In the genomic region with DNA sequence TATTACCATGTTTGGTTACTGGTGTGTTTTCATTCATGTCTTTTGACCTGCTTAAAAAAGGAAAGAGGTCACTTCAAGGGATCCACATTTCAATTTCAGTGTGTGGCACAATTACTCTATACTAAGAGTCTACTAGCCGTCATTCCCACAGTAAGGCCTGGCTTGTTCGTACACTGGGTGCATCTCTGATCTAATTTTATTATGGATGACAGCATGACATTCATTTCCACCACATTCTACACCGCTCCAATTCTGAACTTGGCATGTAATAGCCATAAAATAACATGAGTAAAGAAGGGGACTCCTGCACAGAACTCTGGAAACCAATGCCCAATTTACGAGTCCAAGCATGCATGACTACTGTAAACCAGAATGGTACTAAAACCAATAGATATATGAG, we compare ENCODE assay signal across 18 cellular contexts. TPM values are rescaled to one million over a fixed set of nuclear protein-coding genes. Genes with fewer than 3 reads are reported as not detected.
"Had no signal": no experiment of that assay in that cellular context is flagged by ENCODE, and none has a peak within 500 bp of the region (broad histone marks: within the 10 kb centered on the region; RNA-seq: fewer than 3 reads in every experiment).

No MANE protein-coding gene starts in this region.

- H3K27ac ChIP-seq: dorsolateral prefrontal cortex had no signal

- H3K4me1 ChIP-seq: tibial nerve had no signal

- H3K9me3 ChIP-seq: tibial nerve had no signal

- H3K36me3 Mint-ChIP-seq: activated naive CD8-positive, alpha-beta T cell; natural killer cell treated with Interleukin-12 subunit alpha and Interleukin-12 subunit beta and Interleukin-15 and Interleukin-18, amount 100 ng/mL, for 72 hours had no signal

- DNase-seq: activated CD4-positive, alpha-beta T cell treated with anti-CD3 and anti-CD28 coated beads, Interleukin-2, amount 50 U/mL, for 1 hour; activated CD4-positive, CD25-positive, alpha-beta regulatory T cell; activated CD8-positive, alpha-beta memory T cell treated with anti-CD3 and anti-CD28 coated beads for 24 hours; activated gamma-delta T cell treated with Interleukin-2 at 50 U/mL for 16 hours; amygdala; dorsolateral prefrontal cortex; endodermal cell; islet precursor cell; mammary epithelial cell; right cardiac atrium; stimulated activated CD4-positive, alpha-beta T cell treated with anti-CD3 and anti-CD28 coated beads, Interleukin-12 subunit alpha, Interleukin-12 subunit beta, amount 100 ng/mL, for 4 hours; stimulated activated CD4-positive, alpha-beta T cell treated with anti-CD3 and anti-CD28 coated beads, Interleukin-2, amount 100 ng/mL, for 24 hours had no signal

- H3K4me3 Mint-ChIP-seq: activated naive CD8-positive, alpha-beta T cell; endodermal cell; natural killer cell treated with Interleukin-12 subunit alpha and Interleukin-12 subunit beta and Interleukin-15 and Interleukin-18, amount 100 ng/mL, for 72 hours had no signal

- H3K27ac Mint-ChIP-seq: activated naive CD8-positive, alpha-beta T cell; endodermal cell; natural killer cell treated with Interleukin-12 subunit alpha and Interleukin-12 subunit beta and Interleukin-15 and Interleukin-18, amount 100 ng/mL, for 72 hours had no signal

- ATAC-seq: natural killer cell treated with Interleukin-12 subunit alpha and Interleukin-12 subunit beta and Interleukin-15 and Interleukin-18, amount 100 ng/mL, for 72 hours; right cardiac atrium had no signal

- H3K36me3 ChIP-seq: tibial nerve had no signal

- H3K9me3 Mint-ChIP-seq: endodermal cell; natural killer cell treated with Interleukin-12 subunit alpha and Interleukin-12 subunit beta and Interleukin-15 and Interleukin-18, amount 100 ng/mL, for 72 hours had no signal

- H3K27me3 ChIP-seq: dorsolateral prefrontal cortex, tibial nerve had no signal

- H3K4me3 ChIP-seq: dorsolateral prefrontal cortex, tibial nerve had no signal

- H3K27me3 Mint-ChIP-seq: activated naive CD8-positive, alpha-beta T cell; natural killer cell treated with Interleukin-12 subunit alpha and Interleukin-12 subunit beta and Interleukin-15 and Interleukin-18, amount 100 ng/mL, for 72 hours; progenitor cell of endocrine pancreas had no signal

- H3K4me1 Mint-ChIP-seq: endodermal cell had no signal

RNA-seq across cellular contexts. Expression of a gene that starts 51.1 kb away (rescaled TPM):
- total RNA-seq: endodermal cell; epithelial cell of proximal tubule; mammary epithelial cell; mononuclear cell; natural killer cell treated with Interleukin-12 subunit alpha and Interleukin-12 subunit beta and Interleukin-15 and Interleukin-18, amount 100 ng/mL, for 72 hours had no signal
- polyA plus RNA-seq: mammary epithelial cell had no signal
